ENCODE assay signal across 8 cellular contexts in the genomic region with DNA sequence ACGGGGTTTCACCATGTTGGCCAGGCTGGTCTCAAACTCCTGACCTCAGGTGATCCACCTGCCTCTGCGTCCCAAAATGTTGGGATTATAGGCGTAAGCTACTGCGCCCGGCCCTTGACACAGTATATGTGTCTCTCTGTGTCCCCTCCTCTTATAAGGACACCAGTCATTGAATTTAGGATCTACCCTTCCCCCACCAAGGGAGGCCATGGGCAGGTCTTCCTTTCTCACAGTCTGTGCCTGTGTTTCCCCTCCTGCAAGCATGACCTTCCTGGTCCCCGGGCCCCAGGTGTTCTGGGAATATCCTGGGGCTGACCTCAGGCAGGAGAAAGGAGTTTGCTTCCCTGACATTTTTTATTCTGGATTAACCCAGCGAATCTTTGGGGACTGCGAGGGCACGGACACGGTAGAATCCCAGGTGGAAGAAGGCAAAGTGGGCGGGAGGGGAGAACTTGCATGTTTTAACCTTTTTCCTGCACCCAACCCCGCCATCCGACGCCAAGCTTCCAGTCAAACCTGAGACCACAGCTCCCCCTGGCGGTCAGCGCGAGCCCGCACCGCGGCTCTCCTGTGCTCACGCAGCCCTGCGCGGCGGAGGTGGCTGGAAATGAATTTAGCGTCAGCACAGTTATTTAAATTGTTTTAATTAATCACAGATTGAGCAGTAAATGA. TPM values are rescaled to one million over a fixed set of nuclear protein-coding genes. Genes with fewer than 3 reads are reported as not detected.
DNase-seq lines count a peak whose midpoint lies in the region; ATAC-seq lines count a peak whose summit lies in the region.

No MANE protein-coding gene starts in this region.

- intact Hi-C loops in activated CD4-positive, alpha-beta T cell treated with anti-CD3 and anti-CD28 coated beads for 36 hours (cut with DNase I, micrococcal nuclease), result loop anchor here (1.0 to 10.0 kb wide), 5 partner anchors 609 to 1722 kb away; a partner anchor contains a TSS

- H3K27me3 Mint-ChIP-seq in activated CD4-positive, alpha-beta T cell treated with anti-CD3 and anti-CD28 coated beads for 36 hours, result peaks cover 25% of the 10 kb centered on the region

- no peak for ATAC-seq in activated CD4-positive, alpha-beta T cell treated with anti-CD3 and anti-CD28 coated beads for 36 hours
- no peak for ATAC-seq in HG02610 (IDR thresholded peaks at IDR 0.05; ENCODE audit: unreplicated experiment)

- no peak overlapping the region for H3K4me3 Mint-ChIP-seq in activated CD4-positive, alpha-beta T cell treated with anti-CD3 and anti-CD28 coated beads for 36 hours

- CTCF ChIA-PET in activated CD4-positive, alpha-beta T cell treated with anti-CD3 and anti-CD28 coated beads for 36 hours (lab: Charles Lee), result interaction anchor here (0.5 to 1.3 kb wide), 10 partner anchors 9 to 1505 kb away, joined by 3 to 4 read pairs (median 3); no protein-coding TSS in a partner anchor

- H3K9me3 Mint-ChIP-seq in activated CD4-positive, alpha-beta T cell treated with anti-CD3 and anti-CD28 coated beads for 36 hours (ENCODE audit: low read depth), result no peaks in the 10 kb centered on the region

- POLR2A ChIA-PET in activated CD4-positive, alpha-beta T cell treated with anti-CD3 and anti-CD28 coated beads for 36 hours (lab: Charles Lee), result no interaction called here

- no peaks in the 10 kb centered on the region for H3K4me1 Mint-ChIP-seq in activated CD4-positive, alpha-beta T cell treated with anti-CD3 and anti-CD28 coated beads for 36 hours

- DNase-seq in DMS 273 (lab: John Stamatoyannopoulos, UW; ENCODE audit: unreplicated experiment) (peak; percentile 77), DMS 273 treated with DMSO at 0.1 percent for 48 hours (lab: John Stamatoyannopoulos, UW) (no peak), NCI-H1048 (lab: John Stamatoyannopoulos, UW) (peak; percentile 5), ecto neural progenitor cell (ENCODE audit: low spot score) (peak; percentile 88), medulla oblongata (ENCODE audit: extremely low spot score) (peak; percentile 50)
- peak; percentile 87 for DNase-seq in activated CD4-positive, alpha-beta T cell treated with anti-CD3 and anti-CD28 coated beads for 36 hours
- DNase-seq in stimulated activated CD8-positive, alpha-beta memory T cell treated with anti-CD3 and anti-CD28 coated beads, Interleukin-15, amount 100 ng/mL, for 48 hours (ENCODE audit: low read depth in 2 of 2), result peak; percentile 36 to 52

- no peak overlapping the region for H3K27ac Mint-ChIP-seq in activated CD4-positive, alpha-beta T cell treated with anti-CD3 and anti-CD28 coated beads for 36 hours

- no peaks in the 10 kb centered on the region for H3K36me3 Mint-ChIP-seq in activated CD4-positive, alpha-beta T cell treated with anti-CD3 and anti-CD28 coated beads for 36 hours (ENCODE audit: low read depth)

RNA-seq across cellular contexts. Expression of a gene that starts 42.1 kb away (rescaled TPM):
- not detected for total RNA-seq in activated CD4-positive, alpha-beta T cell treated with anti-CD3 and anti-CD28 coated beads for 36 hours
